ENCODE assay signal across 19 cellular contexts in the genomic region with DNA sequence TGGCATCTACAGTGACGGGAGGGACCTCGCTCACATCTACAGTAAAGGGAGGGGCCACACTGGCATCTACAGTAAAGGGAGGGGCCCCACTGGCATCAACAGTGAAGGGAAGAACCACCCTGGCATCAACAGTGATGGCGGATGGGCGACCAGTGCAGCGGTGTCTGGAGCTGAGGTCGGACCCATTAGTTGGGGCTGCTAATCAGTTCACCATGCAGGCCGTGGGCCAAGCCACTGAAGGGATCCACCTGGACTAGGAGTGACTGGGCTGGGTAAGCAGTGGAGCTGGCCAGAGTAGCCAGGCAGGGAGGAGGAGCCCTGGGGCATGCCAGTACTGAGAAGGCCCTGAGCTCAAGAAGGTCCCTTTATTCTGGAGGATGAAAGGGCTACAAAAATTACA. TPM values are rescaled to one million over a fixed set of nuclear protein-coding genes. Genes with fewer than 3 reads are reported as not detected.
"Had no signal": no experiment of that assay in that cellular context is flagged by ENCODE, and none has a peak within 500 bp of the region (broad histone marks: within the 10 kb centered on the region; RNA-seq: fewer than 3 reads in every experiment).

No MANE protein-coding gene starts in this region.

RNA-seq across cellular contexts. Expression of gene TMEM191B, which starts 23.4 kb away (rescaled TPM):
- total RNA-seq: activated naive CD4-positive, alpha-beta T cell treated with anti-CD3 and anti-CD28 coated beads for 36 hours; activated T-helper 1 cell treated with anti-CD3 and anti-CD28 coated beads, Interleukin-12 subunit alpha, Interleukin-12 subunit beta, Interleukin-2, Interleukin-4 antibody, amounts not matched to agents 30 ng/mL and 10 ng/mL and 1 ng/mL, durations not matched to agents 14 hours and 24 hours and 36 hours; aorta; ascending aorta had no signal

RNA-seq across cellular contexts. Expression of gene GGTLC3, which starts 33.1 kb away (rescaled TPM):
- total RNA-seq: activated naive CD4-positive, alpha-beta T cell treated with anti-CD3 and anti-CD28 coated beads for 36 hours; activated naive CD4-positive, alpha-beta T cell treated with anti-CD3 and anti-CD28 coated beads, Interleukin-2, amount 50 U/mL, for 72 hours; activated naive CD8-positive, alpha-beta T cell treated with anti-CD3 and anti-CD28 coated beads for 36 hours; activated naive CD8-positive, alpha-beta T cell treated with anti-CD3 and anti-CD28 coated beads, Interleukin-2, amount 10 ng/mL, durations not matched to agents 7 days and 5 days; activated T-cell treated with anti-CD3 and anti-CD28 coated beads, Interleukin-2, amount 50 U/mL, for 4 hours; activated T-cell treated with anti-CD3 and anti-CD28 coated beads, Interleukin-2, amount 50 U/mL, for 72 hours; activated T-helper 1 cell treated with anti-CD3 and anti-CD28 coated beads, Interleukin-12 subunit alpha, Interleukin-12 subunit beta, Interleukin-2, Interleukin-4 antibody, amounts not matched to agents 30 ng/mL and 10 ng/mL and 1 ng/mL, durations not matched to agents 14 hours and 24 hours and 36 hours; activated T-helper 17 cell treated with anti-CD3 and anti-CD28 coated beads, Interleukin-2, amount 50 U/mL, for 72 hours; activated T-helper 2 cell treated with anti-CD3 and anti-CD28 coated beads, Interferon-gamma antibody, Interleukin-2, Interleukin-4, amounts not matched to agents 10 μg/mL and 5 μg/mL and 100 μg/mL, durations not matched to agents 14 hours and 24 hours and 36 hours; adrenal gland; aorta; ascending aorta; astrocyte; body of pancreas; breast epithelium; bronchial epithelial cell; cardiac septum; cerebellum had no signal
- polyA plus RNA-seq: adipose tissue, aorta had no signal
